In genomic region chr15:83206387-83206970, GRCh38 we compare ENCODE assay signal across 8 cellular contexts. TPM values are rescaled to one million over a fixed set of nuclear protein-coding genes. Genes with fewer than 3 reads are reported as not detected.
DNase-seq lines count a peak whose midpoint lies in the region; ATAC-seq and TF ChIP-seq lines count a peak whose summit lies in the region.

No MANE protein-coding gene starts in this region.

- peak overlapping the region; percentile 63 for H3K4me3 ChIP-seq in effector memory CD4-positive, alpha-beta T cell (ENCODE audit: insufficient read depth, low read depth, low read length, poor library complexity, severe bottlenecking)
- peak overlapping the region; percentile 54 for H3K4me3 ChIP-seq in mucosa of descending colon

- intact Hi-C loops in mucosa of descending colon (cut with DNase I, micrococcal nuclease) = no loop called here

- no peak for TF ChIP-seq CTCF in mucosa of descending colon (IDR thresholded peaks at IDR 0.05)

- DNase-seq in NCI-H1092 treated with DMSO at 0.1 percent for 48 hours (lab: John Stamatoyannopoulos, UW) = peak; percentile 14
- no peak for DNase-seq in NCI-H1092 (lab: John Stamatoyannopoulos, UW)
- DNase-seq in RPMI7951 (ENCODE audit: low read depth) = peak; percentile 28
- DNase-seq in effector memory CD4-positive, alpha-beta T cell = no peak
- DNase-seq in mucosa of descending colon = peak in 1 of 3 donors; percentile 9
- DNase-seq in stimulated activated CD4-positive, alpha-beta T cell treated with anti-CD3 and anti-CD28 coated beads, Interleukin-4, amount 100 ng/mL, for 4 hours = no peak
- no peak for DNase-seq in NOMO-1 treated with DMSO at 0.1 percent for 48 hours (lab: John Stamatoyannopoulos, UW; ENCODE audit: unreplicated experiment)

- H3K27ac ChIP-seq in effector memory CD4-positive, alpha-beta T cell (ENCODE audit: insufficient read depth, low read length, poor library complexity, severe bottlenecking) = no peak overlapping the region

- H3K27me3 ChIP-seq in effector memory CD4-positive, alpha-beta T cell (replicated peaks; ENCODE audit: control insufficient read depth, insufficient read depth, low read length, poor library complexity, severe bottlenecking) = peaks cover 18% of the 10 kb centered on the region

- no peaks in the 10 kb centered on the region for H3K9me3 ChIP-seq in effector memory CD4-positive, alpha-beta T cell (ENCODE audit: control insufficient read depth, low read length)
- no peaks in the 10 kb centered on the region for H3K9me3 ChIP-seq in mucosa of descending colon

- H3K4me1 ChIP-seq in effector memory CD4-positive, alpha-beta T cell (ENCODE audit: control insufficient read depth, insufficient read depth, low read length, poor library complexity, severe bottlenecking) = peaks cover 8% of the 10 kb centered on the region
- no peaks in the 10 kb centered on the region for H3K4me1 ChIP-seq in mucosa of descending colon (ENCODE audit: low read depth)

- no peaks in the 10 kb centered on the region for H3K36me3 ChIP-seq in effector memory CD4-positive, alpha-beta T cell (ENCODE audit: control insufficient read depth, insufficient read depth, low read length)
- H3K36me3 ChIP-seq in mucosa of descending colon (ENCODE audit: low read depth) = no peaks in the 10 kb centered on the region

- ATAC-seq in mucosa of descending colon (peak; percentile 16), HG03139 (IDR thresholded peaks at IDR 0.05; ENCODE audit: unreplicated experiment) (no peak)

RNA-seq across cellular contexts. Expression of gene HDGFL3, which starts 1.1 kb away (rescaled TPM):
- 29.3 and 33.3 TPM in 2 replicates for total RNA-seq in RPMI7951 (2014; rRNA removed; shearing (Covaris generic))
- 10 to 100 TPM in 2 of 3 donors, 1 to 10 TPM in 1; 7.3 to 58.8 (median 14.1) TPM for total RNA-seq in mucosa of descending colon

Comparison
In these comparisons a context has a peak if more than half of its experiments do, and no peak if none do; other contexts are left out.
1. DNase-seq: peak in NCI-H1092 treated with DMSO at 0.1 percent for 48 hours (single experiment) and RPMI7951 (single experiment); none in NCI-H1092 (single experiment), effector memory CD4-positive, alpha-beta T cell (0 of 3), stimulated activated CD4-positive, alpha-beta T cell treated with anti-CD3 and anti-CD28 coated beads, Interleukin-4, amount 100 ng/mL, for 4 hours (0 of 2) and NOMO-1 treated with DMSO at 0.1 percent for 48 hours (single experiment).